17 cellular contexts compared by ENCODE assay signal in genomic region chr10:12501851-12502525, GRCh38.
A peak's percentile ranks its signal among the peaks of the same experiment; 100 is the strongest.
DNase-seq lines count a peak whose midpoint lies in the region; ATAC-seq and TF ChIP-seq lines count a peak whose summit lies in the region.
"Had no signal": no experiment of that assay in that cellular context is flagged by ENCODE, and none has a peak within 500 bp of the region (broad histone marks: within the 10 kb centered on the region; RNA-seq: fewer than 3 reads in every experiment).

No MANE protein-coding gene starts in this region.

- H3K36me3 ChIP-seq in SK-N-SH (replicated peaks in 1 of 2; ENCODE audit: control insufficient read depth in 1 of 2, insufficient read depth in 2 of 2, low read length in 1 of 2): no peaks in the 10 kb centered on the region
- H3K36me3 ChIP-seq in testis (ENCODE audit: low read depth, missing control alignments): no peaks in the 10 kb centered on the region
- H3K36me3 ChIP-seq: ascending aorta, lower lobe of right lung, SJSA1 had no signal

- H2AFZ ChIP-seq in SK-N-SH (ENCODE audit: low read depth): no peak overlapping the region

- H3K27ac ChIP-seq in SK-N-SH (ENCODE audit: low read depth in 2 of 2, low read length in 1 of 2): no peak overlapping the region
- peak overlapping the region; percentile 48 for H3K27ac ChIP-seq in caudate nucleus (ENCODE audit: low read depth, low read length)
- peak overlapping the region; percentile 39 to 68 for H3K27ac ChIP-seq in testis
- H3K27ac ChIP-seq: ascending aorta, lower lobe of right lung, SJSA1 had no signal

- H3K4me2 ChIP-seq in SK-N-SH: no peak overlapping the region

- H3K79me2 ChIP-seq in SK-N-SH (ENCODE audit: insufficient read depth): no peaks in the 10 kb centered on the region

- no peak for DNase-seq in SK-N-SH
- peak in 1 of 61 donors; percentile 35 for DNase-seq in caudate nucleus (lab: John Stamatoyannopoulos, UW)
- no peak for DNase-seq in left colon
- DNase-seq in testis: no peak
- no peak for DNase-seq in AG20443 (ENCODE audit: low spot score)
- no peak for DNase-seq in NCI-H187 treated with DMSO at 0.1 percent for 48 hours (lab: John Stamatoyannopoulos, UW)
- DNase-seq in Ammon's horn (ENCODE audit: low spot score): no peak
- DNase-seq: 8988T; activated CD4-positive, alpha-beta memory T cell treated with anti-CD3 and anti-CD28 coated beads, Interleukin-2, amount 10 ng/mL, durations not matched to agents 7 days and 5 days; activated gamma-delta T cell; CD4-positive, alpha-beta memory T cell; lower lobe of right lung; MV-4-11 had no signal

- no peak for TF ChIP-seq EP300 in SK-N-SH (IDR thresholded peaks at IDR 0.05; ENCODE audit: borderline replicate concordance in 1 of 2, low read depth in 1 of 2, low read length in 1 of 2)

- intact Hi-C loops in left colon (cut with DNase I, micrococcal nuclease): no loop called here
- intact Hi-C loops in testis (cut with DNase I; ENCODE audit: low total_unique reads): no loop called here

- no peak overlapping the region for H3K4me3 ChIP-seq in SK-N-SH (ENCODE audit: low read depth in 2 of 2, low read length in 1 of 2)
- no peak overlapping the region for H3K4me3 ChIP-seq in testis
- H3K4me3 ChIP-seq: ascending aorta, dorsolateral prefrontal cortex, lower lobe of right lung, SJSA1 had no signal

- no peak overlapping the region for H3K9ac ChIP-seq in SK-N-SH

- no peak for TF ChIP-seq CTCF in SK-N-SH (IDR thresholded peaks at IDR 0.05)
- TF ChIP-seq CTCF in testis (IDR thresholded peaks at IDR 0.05): no peak

- CTCF ChIA-PET in SK-N-SH (lab: Yijun Ruan, JAX): no interaction called here

- no peaks in the 10 kb centered on the region for H3K9me2 ChIP-seq in SK-N-SH

- no peaks in the 10 kb centered on the region for H3K9me3 ChIP-seq in SK-N-SH
- no peaks in the 10 kb centered on the region for H3K9me3 ChIP-seq in testis
- H3K9me3 ChIP-seq: ascending aorta, lower lobe of right lung, SJSA1 had no signal

- H3K27me3 ChIP-seq in SK-N-SH (ENCODE audit: insufficient read depth): no peaks in the 10 kb centered on the region
- H3K27me3 ChIP-seq in testis: no peaks in the 10 kb centered on the region
- H3K27me3 ChIP-seq: ascending aorta, dorsolateral prefrontal cortex, SJSA1 had no signal

- H3K4me1 ChIP-seq in SK-N-SH (ENCODE audit: control insufficient read depth in 1 of 2, insufficient read depth in 2 of 2, low read depth in 1 of 2, low read length in 1 of 2): peaks cover 5 to 13% of the 10 kb centered on the region in 2 experiments; a peak in 2 of 4 replicates
- H3K4me1 ChIP-seq in testis: peaks cover 34% of the 10 kb centered on the region

- POLR2A ChIA-PET in SK-N-SH (lab: Yijun Ruan, JAX): no interaction called here

- 89% methylated on average over 16 of the region's 16 CpGs for WGBS in SK-N-SH (ENCODE audit: low lambda C conversion rate)
- WGBS in testis, 2 donors: 67 to 68% methylated on average over 16 of the region's 16 CpGs

- H3F3A ChIP-seq in SK-N-SH (replicated peaks; ENCODE audit: insufficient read depth): no peaks in the 10 kb centered on the region

- H4K20me1 ChIP-seq in SK-N-SH (ENCODE audit: insufficient read depth): no peaks in the 10 kb centered on the region

- no peak for TF ChIP-seq RAD21 in SK-N-SH (IDR thresholded peaks at IDR 0.05; ENCODE audit: low read length)

- no peak for TF ChIP-seq POLR2A in testis (IDR thresholded peaks at IDR 0.05)

- peak; percentile 26; the same call in 1 of the 3 replicates for ATAC-seq in SK-N-SH treated with all-trans-retinoic acid at 6 μM for 48 hours
- peak; percentile 14 for ATAC-seq in left colon

TF ChIP-seq in SK-N-SH treated with all-trans-retinoic acid at 6 μM for 48 hours, 23 proteins besides CTCF, POLR2A, EP300 and RAD21 (continues in another document):
- no peak for TF ChIP-seq ISL1 (CRISPR knock-in tag; IDR thresholded peaks at IDR 0.05)
- TF ChIP-seq PATZ1 (CRISPR knock-in tag; IDR thresholded peaks at IDR 0.05; ENCODE audit: borderline replicate concordance): no peak
- TF ChIP-seq ZFP30 (CRISPR knock-in tag; IDR thresholded peaks at IDR 0.05): no peak
- no peak for TF ChIP-seq ARNTL (CRISPR knock-in tag; IDR thresholded peaks at IDR 0.05; ENCODE audit: borderline replicate concordance, low read depth)
- TF ChIP-seq CREB5 (CRISPR knock-in tag; IDR thresholded peaks at IDR 0.05; ENCODE audit: low read depth): no peak
- no peak for TF ChIP-seq ZNF8 (CRISPR knock-in tag; IDR thresholded peaks at IDR 0.05)
- TF ChIP-seq ZFP3 (CRISPR knock-in tag; IDR thresholded peaks at IDR 0.05): no peak
- TF ChIP-seq RARB (CRISPR knock-in tag; IDR thresholded peaks at IDR 0.05): no peak
- TF ChIP-seq ZNF70 (CRISPR knock-in tag; IDR thresholded peaks at IDR 0.05): no peak
- no peak for TF ChIP-seq CSDC2 (CRISPR knock-in tag; IDR thresholded peaks at IDR 0.05)
- TF ChIP-seq ESRRG (CRISPR knock-in tag; IDR thresholded peaks at IDR 0.05): no peak
- TF ChIP-seq OSR1 (CRISPR knock-in tag; IDR thresholded peaks at IDR 0.05): no peak

TF ChIP-seq in SK-N-SH, 30 proteins besides CTCF, POLR2A, EP300 and RAD21:
- TF ChIP-seq USF1 (IDR thresholded peaks at IDR 0.05; ENCODE audit: borderline replicate concordance, low read depth): no peak
- no peak for TF ChIP-seq YY1 (IDR thresholded peaks at IDR 0.05; ENCODE audit: low read depth)
- no peak for TF ChIP-seq RXRA (IDR thresholded peaks at IDR 0.05; ENCODE audit: borderline replicate concordance, low read depth)
- no peak for TF ChIP-seq NFIC (IDR thresholded peaks at IDR 0.05; ENCODE audit: borderline replicate concordance)
- TF ChIP-seq JUND (IDR thresholded peaks at IDR 0.05): no peak

Comparison
In these comparisons a context has a peak if more than half of its experiments do, and no peak if none do; other contexts are left out.
1. H3K27ac ChIP-seq: peak in caudate nucleus (single experiment) and testis (2 of 2); none in SK-N-SH (0 of 2).